Comparison of ENCODE assay signal across 9 cellular contexts in genomic region chrX:131783555-131784338, GRCh38.
DNase-seq lines count a peak whose midpoint lies in the region; ATAC-seq, FAIRE-seq and TF ChIP-seq lines count a peak whose summit lies in the region.
"Had no signal": no experiment of that assay in that cellular context is flagged by ENCODE, and none has a peak within 500 bp of the region (broad histone marks: within the 10 kb centered on the region; RNA-seq: fewer than 3 reads in every experiment).

No MANE protein-coding gene starts in this region.

- no peaks in the 10 kb centered on the region for H3K36me3 ChIP-seq in bronchial epithelial cell (ENCODE audit: control insufficient read depth, insufficient read depth, low read length)

- no peaks in the 10 kb centered on the region for H3K9me3 Mint-ChIP-seq in stimulated activated effector memory CD8-positive, alpha-beta T cell treated with anti-CD3 and anti-CD28 coated beads, Interleukin-12 subunit alpha, Interleukin-12 subunit beta, amount 100 ng/mL, for 72 hours

- ATAC-seq in stimulated activated effector memory CD8-positive, alpha-beta T cell treated with anti-CD3 and anti-CD28 coated beads, Interleukin-12 subunit alpha, Interleukin-12 subunit beta, amount 100 ng/mL, for 72 hours: no peak

- peak; percentile 48 to 66 for DNase-seq in NCI-H2081 (lab: John Stamatoyannopoulos, UW)
- DNase-seq in NCI-H2081 treated with DMSO at 0.1 percent for 48 hours (lab: John Stamatoyannopoulos, UW): no peak
- no peak for DNase-seq in bronchial epithelial cell (ENCODE audit: low read depth)
- peak; percentile 80 for DNase-seq in smooth muscle cell of the brain vasculature (ENCODE audit: low read depth, low spot score)
- DNase-seq in NCI-H1436 (lab: John Stamatoyannopoulos, UW): no peak
- no peak for DNase-seq in stimulated activated effector memory CD8-positive, alpha-beta T cell treated with anti-CD3 and anti-CD28 coated beads, Interleukin-12 subunit alpha, Interleukin-12 subunit beta, amount 100 ng/mL, for 72 hours (ENCODE audit: low spot score in 2 of 2)
- no peak for DNase-seq in NCI-H446 (lab: John Stamatoyannopoulos, UW)

- no peaks in the 10 kb centered on the region for H3K36me3 Mint-ChIP-seq in stimulated activated effector memory CD8-positive, alpha-beta T cell treated with anti-CD3 and anti-CD28 coated beads, Interleukin-12 subunit alpha, Interleukin-12 subunit beta, amount 100 ng/mL, for 72 hours
- H3K36me3 Mint-ChIP-seq: activated naive CD8-positive, alpha-beta T cell had no signal

- no peaks in the 10 kb centered on the region for H3K4me1 Mint-ChIP-seq in stimulated activated effector memory CD8-positive, alpha-beta T cell treated with anti-CD3 and anti-CD28 coated beads, Interleukin-12 subunit alpha, Interleukin-12 subunit beta, amount 100 ng/mL, for 72 hours

- FAIRE-seq in bronchial epithelial cell (lab: Jason Lieb, UNC): peak; percentile 93

- H3K4me3 ChIP-seq in bronchial epithelial cell (ENCODE audit: low read depth, low read length): no peak overlapping the region

- no peaks in the 10 kb centered on the region for H3K27me3 ChIP-seq in bronchial epithelial cell (ENCODE audit: control insufficient read depth, insufficient read depth, low read length)

- TF ChIP-seq CTCF in LNCAP (IDR thresholded peaks at IDR 0.05): peak; percentile 43; the same call in 1 of the 2 replicates
- no peak for TF ChIP-seq CTCF in bronchial epithelial cell (IDR thresholded peaks at IDR 0.05; ENCODE audit: insufficient read depth, low read length, severe bottlenecking)

- H3K27ac Mint-ChIP-seq in stimulated activated effector memory CD8-positive, alpha-beta T cell treated with anti-CD3 and anti-CD28 coated beads, Interleukin-12 subunit alpha, Interleukin-12 subunit beta, amount 100 ng/mL, for 72 hours: no peak overlapping the region
- H3K27ac Mint-ChIP-seq: activated naive CD8-positive, alpha-beta T cell had no signal

- H3K4me3 Mint-ChIP-seq in stimulated activated effector memory CD8-positive, alpha-beta T cell treated with anti-CD3 and anti-CD28 coated beads, Interleukin-12 subunit alpha, Interleukin-12 subunit beta, amount 100 ng/mL, for 72 hours: no peak overlapping the region
- H3K4me3 Mint-ChIP-seq: activated naive CD8-positive, alpha-beta T cell had no signal

Comparison
In these comparisons a context has a peak if more than half of its experiments do, and no peak if none do; other contexts are left out.
1. DNase-seq: peak in NCI-H2081 (2 of 2) and smooth muscle cell of the brain vasculature (single experiment); none in NCI-H2081 treated with DMSO at 0.1 percent for 48 hours (single experiment), bronchial epithelial cell (single experiment), NCI-H1436 (single experiment), stimulated activated effector memory CD8-positive, alpha-beta T cell treated with anti-CD3 and anti-CD28 coated beads, Interleukin-12 subunit alpha, Interleukin-12 subunit beta, amount 100 ng/mL, for 72 hours (0 of 2) and NCI-H446 (0 of 2).